In genomic region chr9:110126986-110127864, GRCh38 we compare ENCODE assay signal across 9 cellular contexts.
DNase-seq lines count a peak whose midpoint lies in the region; ATAC-seq, FAIRE-seq and TF ChIP-seq lines count a peak whose summit lies in the region.
"Had no signal": no experiment of that assay in that cellular context is flagged by ENCODE, and none has a peak within 500 bp of the region (broad histone marks: within the 10 kb centered on the region; RNA-seq: fewer than 3 reads in every experiment).

No MANE protein-coding gene starts in this region.

- H3K4me1 Mint-ChIP-seq in stimulated activated memory B cell treated with anti-CD40 and anti-IgM and Interleukin-4, amounts not matched to agents 10 μg/mL and 1 μg/mL and 100 μg/mL, for 72 hours, result peaks cover 97% of the 10 kb centered on the region

- H3K4me1 ChIP-seq in HUES48 (ENCODE audit: control insufficient read depth, insufficient read depth, low read length) (peaks cover 96% of the 10 kb centered on the region), body of pancreas (peaks cover 13% of the 10 kb centered on the region), kidney (ENCODE audit: control insufficient read depth in 1 of 2, insufficient read depth in 1 of 2, low read depth in 1 of 2, low read length in 2 of 2) (peaks cover 51 to 76% of the 10 kb centered on the region in 2 donors)

- no peak overlapping the region for H3K9ac ChIP-seq in HUES48 (ENCODE audit: low read depth, low read length)
- peak overlapping the region; percentile 32 to 75 for H3K9ac ChIP-seq in kidney (ENCODE audit: low read length in 2 of 2)

- FAIRE-seq in kidney (lab: Jason Lieb, UNC) (no peak), urothelium cell line (lab: Jason Lieb, UNC) (no peak)

- DNase-seq in body of pancreas, result peak in 3 of 4 donors; percentile 21 to 36 (median 33)
- peak; percentile 92 for DNase-seq in kidney
- DNase-seq in GM19238 (ENCODE audit: insufficient read length, low spot score), result no peak
- DNase-seq in GM10266 (ENCODE audit: extremely low spot score), result no peak
- no peak for DNase-seq in GM13977 (ENCODE audit: low spot score)
- DNase-seq in urothelium cell line (ENCODE audit: low spot score), result no peak
- DNase-seq: NCI-H524 treated with DMSO at 0.1 percent for 48 hours had no signal

- TF ChIP-seq CTCF in body of pancreas (IDR thresholded peaks at IDR 0.05) (no peak), kidney (IDR thresholded peaks at IDR 0.05; ENCODE audit: borderline replicate concordance, extremely low read depth, insufficient read depth) (no peak), GM10266 (IDR thresholded peaks at IDR 0.05; ENCODE audit: control insufficient read depth, insufficient read depth, low read depth, missing control alignments) (no peak), GM13977 (IDR thresholded peaks at IDR 0.05; ENCODE audit: extremely low read depth, insufficient read depth, missing control alignments) (no peak)

- H3K27me3 Mint-ChIP-seq in stimulated activated memory B cell treated with anti-CD40 and anti-IgM and Interleukin-4, amounts not matched to agents 10 μg/mL and 1 μg/mL and 100 μg/mL, for 72 hours, result no peaks in the 10 kb centered on the region

- H3K4me3 ChIP-seq in HUES48 (ENCODE audit: low read depth, low read length) (no peak overlapping the region), body of pancreas (no peak overlapping the region), kidney (ENCODE audit: low read length in 2 of 2) (peak overlapping the region; percentile 57 to 59)

- no peaks in the 10 kb centered on the region for H3K27me3 ChIP-seq in HUES48 (ENCODE audit: control insufficient read depth, insufficient read depth, low read length)
- H3K27me3 ChIP-seq in body of pancreas, result no peaks in the 10 kb centered on the region

- in situ Hi-C loops in GM13977 (cut with MboI; ENCODE audit: low pct_unique_long_range_greater_than_20kb, low sequenced_read_pairs, unreplicated experiment), result no loop called here

- TF ChIP-seq POLR2A in body of pancreas (IDR thresholded peaks at IDR 0.05), result no peak

- 66 to 76% methylated on average over 19 to 23 of the region's 23 CpGs for WGBS in body of pancreas, 2 donors

- peak overlapping the region; percentile 82 for H3K27ac Mint-ChIP-seq in stimulated activated memory B cell treated with anti-CD40 and anti-IgM and Interleukin-4, amounts not matched to agents 10 μg/mL and 1 μg/mL and 100 μg/mL, for 72 hours

- intact Hi-C loops in body of pancreas (cut with DNase I) (no loop called here), kidney (cut with DNase I) (no loop called here)

- ATAC-seq in body of pancreas, result peak; percentile 21
- no peak for ATAC-seq in stimulated activated memory B cell treated with anti-CD40 and anti-IgM and Interleukin-4, amounts not matched to agents 10 μg/mL and 1 μg/mL and 100 μg/mL, for 72 hours

- H3K36me3 ChIP-seq in HUES48 (ENCODE audit: control insufficient read depth, insufficient read depth, low read length) (no peaks in the 10 kb centered on the region), body of pancreas (replicated peaks in 1 of 2; ENCODE audit: insufficient read depth in 1 of 2, low read depth in 2 of 2) (no peaks in the 10 kb centered on the region), kidney (ENCODE audit: control insufficient read depth in 1 of 2, insufficient read depth in 2 of 2, low read length in 2 of 2) (no peaks in the 10 kb centered on the region)

- H3K36me3 Mint-ChIP-seq in stimulated activated memory B cell treated with anti-CD40 and anti-IgM and Interleukin-4, amounts not matched to agents 10 μg/mL and 1 μg/mL and 100 μg/mL, for 72 hours, result peaks cover 75% of the 10 kb centered on the region

- H3K9me3 ChIP-seq in HUES48 (ENCODE audit: control insufficient read depth, insufficient read depth, low read length) (no peaks in the 10 kb centered on the region), body of pancreas (no peaks in the 10 kb centered on the region), kidney (ENCODE audit: control insufficient read depth in 1 of 2, low read length in 2 of 2) (no peaks in the 10 kb centered on the region)

- peak overlapping the region; percentile 61 for H3K4me3 Mint-ChIP-seq in stimulated activated memory B cell treated with anti-CD40 and anti-IgM and Interleukin-4, amounts not matched to agents 10 μg/mL and 1 μg/mL and 100 μg/mL, for 72 hours

- no peaks in the 10 kb centered on the region for H3K9me3 Mint-ChIP-seq in stimulated activated memory B cell treated with anti-CD40 and anti-IgM and Interleukin-4, amounts not matched to agents 10 μg/mL and 1 μg/mL and 100 μg/mL, for 72 hours

- H3K27ac ChIP-seq in HUES48 (ENCODE audit: low read depth, low read length) (peak overlapping the region; percentile 32), body of pancreas (peak overlapping the region in 2 of 4 donors; percentile 53 to 60), kidney (ENCODE audit: low read depth in 2 of 2, low read length in 2 of 2) (peak overlapping the region; percentile 87 to 92)

Comparison
In these comparisons a context has a peak if more than half of its experiments do, and no peak if none do; other contexts are left out.
1. H3K4me3 ChIP-seq: peak in kidney (2 of 2); none in HUES48 (single experiment) and body of pancreas (0 of 2).
2. DNase-seq: peak in body of pancreas (3 of 4) and kidney (single experiment); none in GM19238 (single experiment), GM10266 (single experiment), GM13977 (single experiment) and urothelium cell line (single experiment).